In genomic region chr1:112807117-112807516, GRCh38 we compare ENCODE assay signal across 18 cellular contexts.
"Had no signal": no experiment of that assay in that cellular context is flagged by ENCODE, and none has a peak within 500 bp of the region (broad histone marks: within the 10 kb centered on the region; RNA-seq: fewer than 3 reads in every experiment).

No MANE protein-coding gene starts in this region.

- H3K27me3 Mint-ChIP-seq: stimulated activated naive CD8-positive, alpha-beta T cell treated with anti-CD3 and anti-CD28 coated beads, Interleukin-15, Interleukin-2, amounts not matched to agents 100 ng/mL and 50 ng/mL, for 24 hours had no signal

- H3K4me1 Mint-ChIP-seq: naive thymus-derived CD8-positive, alpha-beta T cell had no signal

- H3K27ac Mint-ChIP-seq: naive thymus-derived CD8-positive, alpha-beta T cell; stimulated activated naive CD8-positive, alpha-beta T cell treated with anti-CD3 and anti-CD28 coated beads, Interleukin-15, Interleukin-2, amounts not matched to agents 100 ng/mL and 50 ng/mL, for 24 hours had no signal

- H3K9me3 ChIP-seq: gastroesophageal sphincter, left lung, mucosa of descending colon, suprapubic skin, upper lobe of right lung had no signal

- H3K27me3 ChIP-seq: suprapubic skin, upper lobe of right lung had no signal

- H3K36me3 ChIP-seq: gastroesophageal sphincter, left lung, suprapubic skin, upper lobe of right lung had no signal

- H3K4me3 ChIP-seq: gastroesophageal sphincter, left lung, mucosa of descending colon, suprapubic skin, upper lobe of right lung had no signal

- H3K27ac ChIP-seq: epithelial cell of prostate, gastroesophageal sphincter, left lung, suprapubic skin, upper lobe of right lung had no signal

- H3K4me1 ChIP-seq: gastroesophageal sphincter, left lung, upper lobe of right lung had no signal

- ATAC-seq: activated CD4-positive, CD25-positive, alpha-beta regulatory T cell treated with anti-CD3 and anti-CD28 coated beads, Interleukin-2, amount 50 U/mL, for 24 hours; gastroesophageal sphincter; left lung; mucosa of descending colon; naive thymus-derived CD8-positive, alpha-beta T cell; right cardiac atrium; upper lobe of right lung had no signal

- H3K36me3 Mint-ChIP-seq: naive thymus-derived CD8-positive, alpha-beta T cell had no signal

- DNase-seq: activated naive CD4-positive, alpha-beta T cell treated with Interleukin-2 at 50 U/mL for 16 hours; anterior cingulate cortex; cerebellar nuclear complex; effector memory CD4-positive, alpha-beta T cell; left lung; mammary epithelial cell; mucosa of descending colon; naive thymus-derived CD8-positive, alpha-beta T cell; occipital lobe; right cardiac atrium; small intestine; T-helper 9 cell; upper lobe of right lung had no signal

- H3K9me3 Mint-ChIP-seq: naive thymus-derived CD8-positive, alpha-beta T cell; stimulated activated naive CD8-positive, alpha-beta T cell treated with anti-CD3 and anti-CD28 coated beads, Interleukin-15, Interleukin-2, amounts not matched to agents 100 ng/mL and 50 ng/mL, for 24 hours had no signal

- H3K4me3 Mint-ChIP-seq: naive thymus-derived CD8-positive, alpha-beta T cell; stimulated activated naive CD8-positive, alpha-beta T cell treated with anti-CD3 and anti-CD28 coated beads, Interleukin-15, Interleukin-2, amounts not matched to agents 100 ng/mL and 50 ng/mL, for 24 hours had no signal
